ENCODE assay signal across 1 cellular context in the genomic region with DNA sequence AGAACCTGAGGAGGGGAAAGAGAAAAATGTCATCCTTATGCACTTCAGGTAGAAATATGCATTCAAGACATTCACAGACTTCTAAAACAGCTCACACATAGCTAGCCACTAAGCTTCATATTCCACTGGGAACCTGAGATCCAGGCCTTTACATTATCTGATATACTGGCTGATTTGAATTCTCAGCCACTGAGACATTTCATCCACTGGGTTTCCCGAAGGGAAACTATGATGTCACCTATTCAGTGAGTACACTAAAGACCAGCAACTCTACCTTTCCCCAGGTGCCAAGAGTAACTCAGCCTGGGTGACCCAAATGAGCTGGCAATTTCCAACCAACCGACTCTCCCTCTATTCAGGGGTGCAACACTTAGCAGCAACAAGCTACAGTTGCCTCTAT.
TF ChIP-seq lines count a peak whose summit lies in the region.

No MANE protein-coding gene starts in this region.

TF ChIP-seq in HepG2, 621 proteins besides CTCF, POLR2A, EP300 and RAD21 (continued from another document):
- TF ChIP-seq, protein P1, sequence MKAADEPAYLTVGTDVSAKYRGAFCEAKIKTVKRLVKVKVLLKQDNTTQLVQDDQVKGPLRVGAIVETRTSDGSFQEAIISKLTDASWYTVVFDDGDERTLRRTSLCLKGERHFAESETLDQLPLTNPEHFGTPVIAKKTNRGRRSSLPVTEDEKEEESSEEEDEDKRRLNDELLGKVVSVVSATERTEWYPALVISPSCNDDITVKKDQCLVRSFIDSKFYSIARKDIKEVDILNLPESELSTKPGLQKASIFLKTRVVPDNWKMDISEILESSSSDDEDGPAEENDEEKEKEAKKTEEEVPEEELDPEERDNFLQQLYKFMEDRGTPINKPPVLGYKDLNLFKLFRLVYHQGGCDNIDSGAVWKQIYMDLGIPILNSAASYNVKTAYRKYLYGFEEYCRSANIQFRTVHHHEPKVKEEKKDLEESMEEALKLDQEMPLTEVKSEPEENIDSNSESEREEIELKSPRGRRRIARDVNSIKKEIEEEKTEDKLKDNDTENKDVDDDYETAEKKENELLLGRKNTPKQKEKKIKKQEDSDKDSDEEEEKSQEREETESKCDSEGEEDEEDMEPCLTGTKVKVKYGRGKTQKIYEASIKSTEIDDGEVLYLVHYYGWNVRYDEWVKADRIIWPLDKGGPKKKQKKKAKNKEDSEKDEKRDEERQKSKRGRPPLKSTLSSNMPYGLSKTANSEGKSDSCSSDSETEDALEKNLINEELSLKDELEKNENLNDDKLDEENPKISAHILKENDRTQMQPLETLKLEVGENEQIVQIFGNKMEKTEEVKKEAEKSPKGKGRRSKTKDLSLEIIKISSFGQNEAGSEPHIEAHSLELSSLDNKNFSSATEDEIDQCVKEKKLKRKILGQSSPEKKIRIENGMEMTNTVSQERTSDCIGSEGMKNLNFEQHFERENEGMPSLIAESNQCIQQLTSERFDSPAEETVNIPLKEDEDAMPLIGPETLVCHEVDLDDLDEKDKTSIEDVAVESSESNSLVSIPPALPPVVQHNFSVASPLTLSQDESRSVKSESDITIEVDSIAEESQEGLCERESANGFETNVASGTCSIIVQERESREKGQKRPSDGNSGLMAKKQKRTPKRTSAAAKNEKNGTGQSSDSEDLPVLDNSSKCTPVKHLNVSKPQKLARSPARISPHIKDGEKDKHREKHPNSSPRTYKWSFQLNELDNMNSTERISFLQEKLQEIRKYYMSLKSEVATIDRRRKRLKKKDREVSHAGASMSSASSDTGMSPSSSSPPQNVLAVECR (CRISPR knock-in tag; IDR thresholded peaks at IDR 0.05; ENCODE audit: borderline replicate concordance): no peak
